In the genomic region with DNA sequence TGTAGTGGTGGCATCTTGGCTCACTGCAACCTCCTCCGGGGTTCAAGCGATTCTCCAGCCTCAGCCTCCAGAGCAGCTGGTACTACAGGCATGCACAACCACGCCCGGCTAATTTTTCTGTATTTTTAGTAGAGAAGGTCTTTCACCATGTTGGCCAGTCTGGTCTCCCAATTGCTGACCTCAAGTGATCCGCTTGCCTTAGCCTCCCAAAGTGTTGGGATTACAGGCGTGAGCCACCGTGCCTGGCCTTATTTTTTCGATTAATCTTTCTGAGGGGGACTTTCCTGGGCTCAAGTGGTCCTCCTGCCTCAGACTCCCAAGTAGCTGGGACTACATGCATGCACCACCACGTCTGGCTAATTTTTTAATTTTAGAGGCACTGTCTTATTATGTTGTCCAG, we compare ENCODE assay signal across 2 cellular contexts.
TF ChIP-seq lines count a peak whose summit lies in the region.

No MANE protein-coding gene starts in this region.

TF ChIP-seq in SK-N-SH, 30 proteins besides CTCF, POLR2A, EP300 and RAD21 (continued from another document):
- TF ChIP-seq, protein P1, sequence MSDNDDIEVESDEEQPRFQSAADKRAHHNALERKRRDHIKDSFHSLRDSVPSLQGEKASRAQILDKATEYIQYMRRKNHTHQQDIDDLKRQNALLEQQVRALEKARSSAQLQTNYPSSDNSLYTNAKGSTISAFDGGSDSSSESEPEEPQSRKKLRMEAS (IDR thresholded peaks at IDR 0.05; ENCODE audit: low read depth): no peak
- no peak for TF ChIP-seq REST (IDR thresholded peaks at IDR 0.05; ENCODE audit: low read depth, low read length)
- no peak for TF ChIP-seq MXI1 (IDR thresholded peaks at IDR 0.05; ENCODE audit: low read depth, low read length)
- TF ChIP-seq IRF3 (IDR thresholded peaks at IDR 0.05; ENCODE audit: low read depth, low read length): no peak
- TF ChIP-seq FOSL2 (IDR thresholded peaks at IDR 0.05; ENCODE audit: borderline replicate concordance, low read depth): no peak
- no peak for TF ChIP-seq TCF12 (IDR thresholded peaks at IDR 0.05)
- TF ChIP-seq USF1 (IDR thresholded peaks at IDR 0.05; ENCODE audit: borderline replicate concordance, low read depth): no peak
- TF ChIP-seq NFIC (IDR thresholded peaks at IDR 0.05; ENCODE audit: borderline replicate concordance): no peak

TF ChIP-seq in SK-N-SH treated with all-trans-retinoic acid at 6 μM for 48 hours, 23 proteins besides CTCF, POLR2A, EP300 and RAD21 (continued from another document):
- TF ChIP-seq, protein P2, sequence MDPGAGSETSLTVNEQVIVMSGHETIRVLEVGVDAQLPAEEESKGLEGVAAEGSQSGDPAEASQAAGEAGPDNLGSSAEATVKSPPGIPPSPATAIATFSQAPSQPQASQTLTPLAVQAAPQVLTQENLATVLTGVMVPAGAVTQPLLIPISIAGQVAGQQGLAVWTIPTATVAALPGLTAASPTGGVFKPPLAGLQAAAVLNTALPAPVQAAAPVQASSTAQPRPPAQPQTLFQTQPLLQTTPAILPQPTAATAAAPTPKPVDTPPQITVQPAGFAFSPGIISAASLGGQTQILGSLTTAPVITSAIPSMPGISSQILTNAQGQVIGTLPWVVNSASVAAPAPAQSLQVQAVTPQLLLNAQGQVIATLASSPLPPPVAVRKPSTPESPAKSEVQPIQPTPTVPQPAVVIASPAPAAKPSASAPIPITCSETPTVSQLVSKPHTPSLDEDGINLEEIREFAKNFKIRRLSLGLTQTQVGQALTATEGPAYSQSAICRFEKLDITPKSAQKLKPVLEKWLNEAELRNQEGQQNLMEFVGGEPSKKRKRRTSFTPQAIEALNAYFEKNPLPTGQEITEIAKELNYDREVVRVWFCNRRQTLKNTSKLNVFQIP (CRISPR knock-in tag; IDR thresholded peaks at IDR 0.05; ENCODE audit: borderline replicate concordance, low read depth): no peak
- TF ChIP-seq ZC3H10 (CRISPR knock-in tag; IDR thresholded peaks at IDR 0.05) (no peak), GLIS3 (CRISPR knock-in tag; IDR thresholded peaks at IDR 0.05) (no peak), ZNF8 (CRISPR knock-in tag; IDR thresholded peaks at IDR 0.05) (no peak), SNAI2 (CRISPR knock-in tag; IDR thresholded peaks at IDR 0.05) (no peak)
- TF ChIP-seq, protein P3, sequence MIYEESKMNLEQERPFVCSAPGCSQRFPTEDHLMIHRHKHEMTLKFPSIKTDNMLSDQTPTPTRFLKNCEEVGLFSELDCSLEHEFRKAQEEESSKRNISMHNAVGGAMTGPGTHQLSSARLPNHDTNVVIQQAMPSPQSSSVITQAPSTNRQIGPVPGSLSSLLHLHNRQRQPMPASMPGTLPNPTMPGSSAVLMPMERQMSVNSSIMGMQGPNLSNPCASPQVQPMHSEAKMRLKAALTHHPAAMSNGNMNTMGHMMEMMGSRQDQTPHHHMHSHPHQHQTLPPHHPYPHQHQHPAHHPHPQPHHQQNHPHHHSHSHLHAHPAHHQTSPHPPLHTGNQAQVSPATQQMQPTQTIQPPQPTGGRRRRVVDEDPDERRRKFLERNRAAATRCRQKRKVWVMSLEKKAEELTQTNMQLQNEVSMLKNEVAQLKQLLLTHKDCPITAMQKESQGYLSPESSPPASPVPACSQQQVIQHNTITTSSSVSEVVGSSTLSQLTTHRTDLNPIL (CRISPR knock-in tag; IDR thresholded peaks at IDR 0.05; ENCODE audit: low read depth): no peak
- TF ChIP-seq, protein P4, sequence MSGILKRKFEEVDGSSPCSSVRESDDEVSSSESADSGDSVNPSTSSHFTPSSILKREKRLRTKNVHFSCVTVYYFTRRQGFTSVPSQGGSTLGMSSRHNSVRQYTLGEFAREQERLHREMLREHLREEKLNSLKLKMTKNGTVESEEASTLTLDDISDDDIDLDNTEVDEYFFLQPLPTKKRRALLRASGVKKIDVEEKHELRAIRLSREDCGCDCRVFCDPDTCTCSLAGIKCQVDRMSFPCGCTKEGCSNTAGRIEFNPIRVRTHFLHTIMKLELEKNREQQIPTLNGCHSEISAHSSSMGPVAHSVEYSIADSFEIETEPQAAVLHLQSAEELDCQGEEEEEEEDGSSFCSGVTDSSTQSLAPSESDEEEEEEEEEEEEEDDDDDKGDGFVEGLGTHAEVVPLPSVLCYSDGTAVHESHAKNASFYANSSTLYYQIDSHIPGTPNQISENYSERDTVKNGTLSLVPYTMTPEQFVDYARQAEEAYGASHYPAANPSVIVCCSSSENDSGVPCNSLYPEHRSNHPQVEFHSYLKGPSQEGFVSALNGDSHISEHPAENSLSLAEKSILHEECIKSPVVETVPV (CRISPR knock-in tag; IDR thresholded peaks at IDR 0.05): no peak
- TF ChIP-seq, protein P5, sequence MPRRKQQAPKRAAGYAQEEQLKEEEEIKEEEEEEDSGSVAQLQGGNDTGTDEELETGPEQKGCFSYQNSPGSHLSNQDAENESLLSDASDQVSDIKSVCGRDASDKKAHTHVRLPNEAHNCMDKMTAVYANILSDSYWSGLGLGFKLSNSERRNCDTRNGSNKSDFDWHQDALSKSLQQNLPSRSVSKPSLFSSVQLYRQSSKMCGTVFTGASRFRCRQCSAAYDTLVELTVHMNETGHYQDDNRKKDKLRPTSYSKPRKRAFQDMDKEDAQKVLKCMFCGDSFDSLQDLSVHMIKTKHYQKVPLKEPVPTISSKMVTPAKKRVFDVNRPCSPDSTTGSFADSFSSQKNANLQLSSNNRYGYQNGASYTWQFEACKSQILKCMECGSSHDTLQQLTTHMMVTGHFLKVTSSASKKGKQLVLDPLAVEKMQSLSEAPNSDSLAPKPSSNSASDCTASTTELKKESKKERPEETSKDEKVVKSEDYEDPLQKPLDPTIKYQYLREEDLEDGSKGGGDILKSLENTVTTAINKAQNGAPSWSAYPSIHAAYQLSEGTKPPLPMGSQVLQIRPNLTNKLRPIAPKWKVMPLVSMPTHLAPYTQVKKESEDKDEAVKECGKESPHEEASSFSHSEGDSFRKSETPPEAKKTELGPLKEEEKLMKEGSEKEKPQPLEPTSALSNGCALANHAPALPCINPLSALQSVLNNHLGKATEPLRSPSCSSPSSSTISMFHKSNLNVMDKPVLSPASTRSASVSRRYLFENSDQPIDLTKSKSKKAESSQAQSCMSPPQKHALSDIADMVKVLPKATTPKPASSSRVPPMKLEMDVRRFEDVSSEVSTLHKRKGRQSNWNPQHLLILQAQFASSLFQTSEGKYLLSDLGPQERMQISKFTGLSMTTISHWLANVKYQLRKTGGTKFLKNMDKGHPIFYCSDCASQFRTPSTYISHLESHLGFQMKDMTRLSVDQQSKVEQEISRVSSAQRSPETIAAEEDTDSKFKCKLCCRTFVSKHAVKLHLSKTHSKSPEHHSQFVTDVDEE (CRISPR knock-in tag; IDR thresholded peaks at IDR 0.05): no peak
